10 cellular contexts compared by ENCODE assay signal in genomic region chr1:212980123-212980800, GRCh38. TPM values are rescaled to one million over a fixed set of nuclear protein-coding genes. Genes with fewer than 3 reads are reported as not detected.
A peak's percentile ranks its signal among the peaks of the same experiment; 100 is the strongest.
DNase-seq lines count a peak whose midpoint lies in the region; ATAC-seq, FAIRE-seq and TF ChIP-seq lines count a peak whose summit lies in the region.
"Had no signal": no experiment of that assay in that cellular context is flagged by ENCODE, and none has a peak within 500 bp of the region (broad histone marks: within the 10 kb centered on the region; RNA-seq: fewer than 3 reads in every experiment).

No MANE protein-coding gene starts in this region.

- no peak for TF ChIP-seq EP300 in K562 (IDR thresholded peaks at IDR 0.05; ENCODE audit: low read length)

- CTCF ChIA-PET in K562 (lab: Yijun Ruan, JAX; ENCODE audit: low intra/inter-chr PET ratio), result no interaction called here

- H3K4me1 Mint-ChIP-seq in GM23338 (peaks cover 73% of the 10 kb centered on the region), natural killer cell (peaks cover 6 to 7% of the 10 kb centered on the region in 2 donors)
- peaks cover 22% of the 10 kb centered on the region for H3K4me1 Mint-ChIP-seq in activated T-cell treated with anti-CD3 and anti-CD28 coated beads, Interleukin-2, amount 50 U/mL, for 4 hours (ENCODE audit: low read depth)

- 9% methylated on average over 7 of the region's 7 CpGs for WGBS in K562 (ENCODE audit: insufficient coverage, low coverage, missing lambda C conversion rate)

- H3K4me3 Mint-ChIP-seq in GM23338 (peak overlapping the region; percentile 11; the same call in 1 of the 3 replicates), natural killer cell (no peak overlapping the region)
- no peak overlapping the region for H3K4me3 Mint-ChIP-seq in activated T-cell treated with anti-CD3 and anti-CD28 coated beads, Interleukin-2, amount 50 U/mL, for 4 hours
- H3K4me3 Mint-ChIP-seq: CD8-positive, alpha-beta memory T cell had no signal

- H2AFZ ChIP-seq in GM23338 (no peak overlapping the region), K562 (ENCODE audit: low read depth, low read length) (no peak overlapping the region)

- peaks cover 29% of the 10 kb centered on the region for H3K27me3 Mint-ChIP-seq in GM23338 (ENCODE audit: insufficient read depth, low read depth, poor library complexity)
- H3K27me3 Mint-ChIP-seq in natural killer cell (ENCODE audit: low read depth in 2 of 2), result no peaks in the 10 kb centered on the region
- H3K27me3 Mint-ChIP-seq in activated T-cell treated with anti-CD3 and anti-CD28 coated beads, Interleukin-2, amount 50 U/mL, for 4 hours (ENCODE audit: low read depth), result peaks cover 4% of the 10 kb centered on the region

- in situ Hi-C loops in K562 (cut with MboI) (loop anchor here (10.0 kb wide), 1 partner anchor 515 kb away; no protein-coding TSS in a partner anchor), GM13976 (cut with MboI; ENCODE audit: low sequenced_read_pairs, unreplicated experiment) (loop anchor here (25.0 kb wide), 2 partner anchors 318 to 518 kb away; no protein-coding TSS in a partner anchor)

- FAIRE-seq in K562 (lab: Jason Lieb, UNC), result peak; percentile 82

- no peak overlapping the region for H3K9ac ChIP-seq in K562 (ENCODE audit: insufficient read depth in 1 of 2, low read depth in 2 of 2, low read length in 2 of 2)

- H3K79me2 ChIP-seq in GM23338 (replicated peaks; ENCODE audit: insufficient read depth), result peaks cover 5% of the 10 kb centered on the region; the same call in 1 of the 2 replicates
- no peaks in the 10 kb centered on the region for H3K79me2 ChIP-seq in K562 (ENCODE audit: control insufficient read depth, insufficient read depth, low read length)

- BruUV-seq in K562 (replicated peaks; lab: Mats Ljungman, UMichigan), result no TSS peak

- DNase-seq in AG10803 (ENCODE audit: low read depth) (peak; percentile 26), GM23338 (ENCODE audit: low spot score) (peak; percentile 51), K562 (ENCODE audit: extremely low read depth in 1 of 4, low spot score in 3 of 4) (peak in 2 of 4 experiments; percentile 52 to 66), islet precursor cell (peak; percentile 55), GM13976 (ENCODE audit: low spot score) (no peak), natural killer cell (no peak), left colon (no peak)
- DNase-seq in activated T-cell treated with anti-CD3 and anti-CD28 coated beads, Interleukin-2, amount 50 U/mL, for 4 hours, result no peak
- DNase-seq: CD8-positive, alpha-beta memory T cell had no signal

- H3F3A ChIP-seq in GM23338 (replicated peaks; ENCODE audit: low read depth), result peaks cover 94% of the 10 kb centered on the region

- peak in 1 of 2 experiments; percentile 52; a peak in 2 of 4 replicates for TF ChIP-seq RAD21 in K562 (CRISPR knock-in tag; conservative IDR thresholded peaks at IDR 0.05 in 1 of 2, IDR thresholded peaks at IDR 0.05 in 1 of 2)

- peak; percentile 16 for ATAC-seq in GM23338
- ATAC-seq in K562, result peak; percentile 79
- ATAC-seq in natural killer cell, result no peak
- no peak for ATAC-seq in activated T-cell treated with anti-CD3 and anti-CD28 coated beads, Interleukin-2, amount 50 U/mL, for 4 hours
- no peak for ATAC-seq in left colon

- H4K20me1 ChIP-seq in GM23338 (replicated peaks; ENCODE audit: insufficient read depth) (peaks cover 44% of the 10 kb centered on the region), K562 (replicated peaks; ENCODE audit: control insufficient read depth, insufficient read depth, low read length) (0 out of 2 replicates have a peak, but pooled peaks cover 6% of the 10 kb centered on the region)

- H3K9me1 ChIP-seq in K562 (ENCODE audit: control insufficient read depth, insufficient read depth, low read length), result no peaks in the 10 kb centered on the region

- POLR2A ChIA-PET in K562 (lab: Yijun Ruan, JAX), result interaction anchor here (0.7 to 1.3 kb wide), 5 partner anchors 8 to 34 kb away, joined by 3 to 5 read pairs (median 3); no protein-coding TSS in a partner anchor

- TF ChIP-seq POLR2A in K562 (conservative IDR thresholded peaks at IDR 0.05), result no peak

- peak overlapping the region; percentile 32; the same call in 1 of the 2 replicates for H3K4me2 ChIP-seq in GM23338
- H3K4me2 ChIP-seq in K562 (ENCODE audit: insufficient read depth, low read length), result no peak overlapping the region

- H3K36me3 Mint-ChIP-seq in GM23338 (ENCODE audit: low read depth) (peaks cover 95% of the 10 kb centered on the region), natural killer cell (no peaks in the 10 kb centered on the region)
- no peaks in the 10 kb centered on the region for H3K36me3 Mint-ChIP-seq in activated T-cell treated with anti-CD3 and anti-CD28 coated beads, Interleukin-2, amount 50 U/mL, for 4 hours (ENCODE audit: insufficient read depth)

- peaks cover 75% of the 10 kb centered on the region for H3K4me1 ChIP-seq in GM23338 (ENCODE audit: insufficient read depth)
- H3K4me1 ChIP-seq in K562 (replicated peaks in 1 of 2; ENCODE audit: control insufficient read depth in 2 of 2, insufficient read depth in 2 of 2, low read length in 2 of 2), result no peaks in the 10 kb centered on the region

- H3K9me2 ChIP-seq in GM23338 (ENCODE audit: insufficient read depth), result peaks cover 3% of the 10 kb centered on the region; the same call in 1 of the 2 replicates

- TF ChIP-seq CTCF in AG10803 (conservative IDR thresholded peaks at IDR 0.05; ENCODE audit: low read length) (no peak), GM23338 (conservative IDR thresholded peaks at IDR 0.05; ENCODE audit: low read depth in 2 of 2) (peak; percentile 42 to 68), K562 (IDR thresholded peaks at IDR 0.05 in 2 of 3, conservative IDR thresholded peaks at IDR 0.05 in 1 of 3; ENCODE audit: insufficient read depth in 2 of 3, low read depth in 1 of 3, low read length in 3 of 3) (peak; percentile 39 to 58 (median 53)), GM13976 (IDR thresholded peaks at IDR 0.05; ENCODE audit: borderline replicate concordance, control extremely low read depth, extremely low read depth, insufficient read depth, missing control alignments) (no peak), natural killer cell (IDR thresholded peaks at IDR 0.05) (no peak)

- H3K36me3 ChIP-seq in GM23338 (ENCODE audit: insufficient read depth), result peaks cover 68% of the 10 kb centered on the region
- H3K36me3 ChIP-seq in K562 (ENCODE audit: control insufficient read depth, insufficient read depth, low read length), result no peaks in the 10 kb centered on the region
- H3K36me3 ChIP-seq: neutrophil had no signal

- intact Hi-C loops in K562 (cut with micrococcal nuclease) (loop anchor here (5.0 kb wide), 1 partner anchor 313 kb away; no protein-coding TSS in a partner anchor), natural killer cell (cut with micrococcal nuclease) (no loop called here), left colon (cut with DNase I, micrococcal nuclease) (loop anchor here in 1 of 2 donors (10.0 kb wide), 1 partner anchor 165 kb away; no protein-coding TSS in a partner anchor)

- no peak overlapping the region for H3K4me3 ChIP-seq in AG10803 (ENCODE audit: low read length)
- H3K4me3 ChIP-seq in GM23338, result no peak overlapping the region
- no peak overlapping the region for H3K4me3 ChIP-seq in K562

- H3K27me3 ChIP-seq in GM23338 (ENCODE audit: insufficient read depth), result no peaks in the 10 kb centered on the region
- H3K27me3 ChIP-seq in K562 (ENCODE audit: control insufficient read depth in 2 of 2, insufficient read depth in 2 of 2, low read length in 2 of 2), result peaks cover 33 to 85% of the 10 kb centered on the region in 2 experiments; a peak in 4 of 5 replicates
- H3K27me3 ChIP-seq: neutrophil had no signal

- H3K27ac Mint-ChIP-seq in GM23338 (peak overlapping the region; percentile 25), natural killer cell (no peak overlapping the region)

- H3K9me3 Mint-ChIP-seq in GM23338 (no peaks in the 10 kb centered on the region; the same call in 2 of the 3 replicates), natural killer cell (no peaks in the 10 kb centered on the region)
- no peaks in the 10 kb centered on the region for H3K9me3 Mint-ChIP-seq in activated T-cell treated with anti-CD3 and anti-CD28 coated beads, Interleukin-2, amount 50 U/mL, for 4 hours
- H3K9me3 Mint-ChIP-seq: CD8-positive, alpha-beta memory T cell had no signal

- no peaks in the 10 kb centered on the region for H3K9me3 ChIP-seq in K562 (replicated peaks; ENCODE audit: control insufficient read depth, insufficient read depth, low read depth, low read length)
- H3K9me3 ChIP-seq: neutrophil had no signal

- H3K27ac ChIP-seq in GM23338 (ENCODE audit: low read depth), result peak overlapping the region; percentile 90
- no peak overlapping the region for H3K27ac ChIP-seq in K562 (ENCODE audit: extremely low read depth, low read depth, low read length)
- H3K27ac ChIP-seq: neutrophil had no signal

RNA-seq across cellular contexts. Expression of gene VASH2, which starts 29.9 kb away (rescaled TPM):
- total RNA-seq in GM23338 (2014; rRNA removed; shearing (Covaris generic)), result 305 and 381 TPM in 2 replicates
- polyA plus RNA-seq in GM23338 (2016; fragmentation: Nextera tagmentation; extraction: Ambion mirVana), result 129 and 136 TPM in 2 replicates
- 0.32 and 1.2 TPM in 2 replicates for total RNA-seq in K562 (2011; cell fraction: chromatin; rRNA removed; ENCODE audit: low replicate concordance)
- total RNA-seq in K562 (2011; cell fraction: nucleolus; rRNA removed), result 0.66 TPM in 1 of 2 replicates, not detected in the other
- 1.9 TPM in 1 of 2 replicates, not detected in the other for total RNA-seq in K562 (2011; cell fraction: nucleoplasm; rRNA removed)
- 0.09 TPM in 1 of 2 replicates, not detected in the other for total RNA-seq in K562 (2014; rRNA removed)
- total RNA-seq in K562 (2014; rRNA removed; fragmentation: Illumina TruSeq; extraction: Trizol), result 0.06 and 0.11 TPM in 2 replicates
- not detected in 2 replicates for total RNA-seq in K562 (2015; rRNA removed; fragmentation: Illumina TruSeq; extraction: Trizol)
- total RNA-seq in K562 (2021), result 0.13 and 0.40 TPM in 2 replicates
- polyA plus RNA-seq in K562 (2011; rRNA removed), result 0.03 and 0.07 TPM in 2 replicates
- not detected in 2 replicates for polyA plus RNA-seq in K562 (2011; cell fraction: cytosol; rRNA removed)
- 0.13 and 0.21 TPM in 2 replicates for polyA plus RNA-seq in K562 (2011; cell fraction: nucleus; rRNA removed)
- polyA plus RNA-seq in K562 (2012), result 0.12 and 0.48 TPM in 2 replicates
- 0.04 and 0.07 TPM in 2 replicates for polyA plus RNA-seq in K562 (2014; fragmentation: Illumina TruSeq; extraction: Trizol)
- under 1 TPM; 0.06 to 0.14 TPM for polyA plus RNA-seq in K562 (2014; fragmentation: Nextera tagmentation; extraction: Ambion mirVana)
- 0.05 and 0.11 TPM in 2 replicates for polyA plus RNA-seq in K562 (2014; rRNA removed)
- polyA minus RNA-seq in K562 (2011; rRNA and poly(A)+ RNA removed), result 0.11 TPM in 1 of 2 replicates, not detected in the other
- polyA minus RNA-seq in K562 (2011; cell fraction: cytosol; rRNA and poly(A)+ RNA removed), result not detected in 2 replicates
- 0.11 and 0.27 TPM in 2 replicates for polyA minus RNA-seq in K562 (2011; cell fraction: nucleus; rRNA and poly(A)+ RNA removed)
- total RNA-seq in natural killer cell, result not detected
- total RNA-seq in activated T-cell treated with anti-CD3 and anti-CD28 coated beads, Interleukin-2, amount 50 U/mL, for 4 hours, result 1 to 10 TPM in 1 of 3 donors, under 1 TPM in 2; 0.20 to 1.3 (median 0.58) TPM
- under 1 TPM; 0.59 to 0.76 TPM for total RNA-seq in left colon
- polyA plus RNA-seq: CD8-positive, alpha-beta memory T cell had no signal

RNA-seq across cellular contexts. Expression of gene ANGEL2, which starts 35.4 kb away (rescaled TPM):
- total RNA-seq in GM23338 (2014; rRNA removed; shearing (Covaris generic)), result 49.6 and 54.3 TPM in 2 replicates
- polyA plus RNA-seq in GM23338 (2016; fragmentation: Nextera tagmentation; extraction: Ambion mirVana), result 14.6 and 15.2 TPM in 2 replicates
- 60.7 and 192 TPM in 2 replicates for total RNA-seq in K562 (2011; cell fraction: chromatin; rRNA removed; ENCODE audit: low replicate concordance)
- total RNA-seq in K562 (2011; cell fraction: nucleolus; rRNA removed), result 31.0 and 45.0 TPM in 2 replicates
- 76.8 and 89.8 TPM in 2 replicates for total RNA-seq in K562 (2011; cell fraction: nucleoplasm; rRNA removed)
- total RNA-seq in K562 (2014; rRNA removed), result 29.3 and 29.9 TPM in 2 replicates
- 30.1 and 32.8 TPM in 2 replicates for total RNA-seq in K562 (2014; rRNA removed; fragmentation: Illumina TruSeq; extraction: Trizol)
- total RNA-seq in K562 (2015; rRNA removed; fragmentation: Illumina TruSeq; extraction: Trizol), result 29.7 and 33.6 TPM in 2 replicates
- 26.2 and 27.1 TPM in 2 replicates for total RNA-seq in K562 (2021)
- polyA plus RNA-seq in K562 (2011; rRNA removed), result 30.8 and 34.6 TPM in 2 replicates
- 9.6 and 17.6 TPM in 2 replicates for polyA plus RNA-seq in K562 (2011; cell fraction: cytosol; rRNA removed)
- polyA plus RNA-seq in K562 (2011; cell fraction: nucleus; rRNA removed), result 35.0 and 44.6 TPM in 2 replicates
- 13.0 and 16.1 TPM in 2 replicates for polyA plus RNA-seq in K562 (2012)
- 15.4 and 16.9 TPM in 2 replicates for polyA plus RNA-seq in K562 (2014; fragmentation: Illumina TruSeq; extraction: Trizol)
- polyA plus RNA-seq in K562 (2014; fragmentation: Nextera tagmentation; extraction: Ambion mirVana), result 10 to 100 TPM in 1 of 2 experiments, 1 to 10 TPM in 1; 6.8 to 10.9 TPM
- polyA plus RNA-seq in K562 (2014; rRNA removed), result 16.2 and 22.3 TPM in 2 replicates
- polyA minus RNA-seq in K562 (2011; rRNA and poly(A)+ RNA removed), result 44.7 and 66.2 TPM in 2 replicates
- 15.6 and 22.8 TPM in 2 replicates for polyA minus RNA-seq in K562 (2011; cell fraction: cytosol; rRNA and poly(A)+ RNA removed)
- 45.0 and 63.1 TPM in 2 replicates for polyA minus RNA-seq in K562 (2011; cell fraction: nucleus; rRNA and poly(A)+ RNA removed)
- 10 to 100 TPM; 68.1 to 75.3 (median 72.1) TPM for total RNA-seq in natural killer cell
- total RNA-seq in activated T-cell treated with anti-CD3 and anti-CD28 coated beads, Interleukin-2, amount 50 U/mL, for 4 hours, result 10 to 100 TPM; 34.3 to 39.7 (median 37.8) TPM
- 10 to 100 TPM; 22.3 to 24.4 TPM for total RNA-seq in left colon

Comparison
In these comparisons a context has a peak if more than half of its experiments do, and no peak if none do; other contexts are left out.
1. DNase-seq: peak in AG10803 (single experiment), GM23338 (single experiment) and islet precursor cell (single experiment); none in GM13976 (single experiment), natural killer cell (single experiment), activated T-cell treated with anti-CD3 and anti-CD28 coated beads, Interleukin-2, amount 50 U/mL, for 4 hours (single experiment) and left colon (0 of 2).
2. CTCF ChIP-seq: peak in GM23338 (2 of 2) and K562 (3 of 3); none in AG10803 (single experiment), GM13976 (single experiment) and natural killer cell (single experiment).
3. ATAC-seq: peak in GM23338 (single experiment) and K562 (single experiment); none in natural killer cell (0 of 3), activated T-cell treated with anti-CD3 and anti-CD28 coated beads, Interleukin-2, amount 50 U/mL, for 4 hours (0 of 2) and left colon (single experiment).
4. RNA of gene VASH2, which starts 29.9 kb away (total RNA-seq): 305 to 381 TPM in GM23338; 0.59 to 0.76 TPM in left colon, 0.20 to 1.3 TPM in activated T-cell treated with anti-CD3 and anti-CD28 coated beads, Interleukin-2, amount 50 U/mL, for 4 hours, 0.06 to 1.9 TPM in K562 and not detected in natural killer cell; every median in the first group is over 100 times any median in the second.